In the genomic region with DNA sequence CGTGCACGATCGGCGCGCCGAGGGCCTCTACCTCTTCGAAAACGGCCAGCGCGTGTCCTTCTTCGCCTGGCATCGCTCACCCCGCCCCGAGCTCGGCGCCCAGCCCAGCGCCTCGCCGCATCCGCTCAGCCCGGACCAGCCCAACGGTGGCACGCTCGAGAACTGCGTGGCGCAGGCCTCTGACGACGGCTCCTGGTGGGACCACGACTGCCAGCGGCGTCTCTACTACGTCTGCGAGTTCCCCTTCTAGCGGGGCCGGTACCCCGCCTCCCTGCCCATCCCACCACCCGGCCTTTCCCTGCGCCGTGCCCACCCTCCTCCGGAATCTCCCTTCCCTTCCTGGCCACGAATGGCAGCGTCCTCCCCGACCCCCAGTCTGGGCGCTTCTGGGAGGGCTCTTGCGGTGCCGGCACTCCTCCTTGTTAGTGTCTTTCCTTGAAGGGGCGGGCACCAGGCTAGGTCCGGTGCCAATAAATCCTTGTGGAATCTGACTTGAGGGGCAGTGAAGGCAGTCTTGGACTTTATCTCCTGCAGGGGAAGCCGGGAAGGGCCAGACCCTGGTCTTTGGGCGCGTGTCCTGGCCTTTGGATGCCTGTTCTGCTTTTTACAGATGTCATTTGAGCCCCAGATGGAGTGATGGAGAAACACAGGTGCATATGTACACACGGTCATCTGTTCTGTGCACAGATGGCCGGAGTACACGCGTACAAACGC, we compare ENCODE assay signal across 8 cellular contexts. TPM values are rescaled to one million over a fixed set of nuclear protein-coding genes. Genes with fewer than 3 reads are reported as not detected.
DNase-seq lines count a peak whose midpoint lies in the region; ATAC-seq, FAIRE-seq and TF ChIP-seq lines count a peak whose summit lies in the region.

No MANE protein-coding gene starts in this region.

- no peaks in the 10 kb centered on the region for H3K9me1 ChIP-seq in keratinocyte (ENCODE audit: control insufficient read depth, extremely low read depth, insufficient read depth, low read length)

- TF ChIP-seq CTCF in CD8-positive, alpha-beta T cell (IDR thresholded peaks at IDR 0.05): no peak
- TF ChIP-seq CTCF in keratinocyte (optimal IDR thresholded peaks at IDR 0.05 in 1 of 3, IDR thresholded peaks at IDR 0.05 in 1 of 3, conservative IDR thresholded peaks at IDR 0.05 in 1 of 3; ENCODE audit: extremely low read depth in 1 of 3, insufficient read depth in 2 of 3, low read length in 3 of 3): no peak
- no peak for TF ChIP-seq CTCF in suprapubic skin (IDR thresholded peaks at IDR 0.05)

- no peaks in the 10 kb centered on the region for H3K9me3 Mint-ChIP-seq in CD8-positive, alpha-beta T cell
- no peaks in the 10 kb centered on the region for H3K9me3 Mint-ChIP-seq in activated naive CD8-positive, alpha-beta T cell treated with anti-CD3 and anti-CD28 coated beads, Interleukin-2, amount 50 U/mL, for 24 hours

- dilution Hi-C loops in keratinocyte (cut with MboI; ENCODE audit: extremely low pct_ligation_motif_present, low sequenced_read_pairs): no loop called here

- no peaks in the 10 kb centered on the region for H3K36me3 ChIP-seq in CD8-positive, alpha-beta T cell (ENCODE audit: insufficient read depth, low read length)
- no peaks in the 10 kb centered on the region for H3K36me3 ChIP-seq in keratinocyte (ENCODE audit: control insufficient read depth in 2 of 2, extremely low read depth in 1 of 2, insufficient read depth in 2 of 2, low read length in 2 of 2)
- no peaks in the 10 kb centered on the region for H3K36me3 ChIP-seq in suprapubic skin

- peaks cover 43% of the 10 kb centered on the region for H3K4me1 ChIP-seq in CD8-positive, alpha-beta T cell (ENCODE audit: insufficient read depth, low read length)
- H3K4me1 ChIP-seq in keratinocyte (ENCODE audit: control insufficient read depth, extremely low read depth, insufficient read depth, low read length): peaks cover 11% of the 10 kb centered on the region
- peaks cover 45% of the 10 kb centered on the region for H3K4me1 ChIP-seq in suprapubic skin

- peak overlapping the region; percentile 76 for H3K9ac ChIP-seq in keratinocyte (ENCODE audit: control insufficient read depth, extremely low read depth, insufficient read depth, low read length)

- H3K27ac Mint-ChIP-seq in CD8-positive, alpha-beta T cell: peak overlapping the region; percentile 85
- peak overlapping the region; percentile 81 for H3K27ac Mint-ChIP-seq in activated naive CD8-positive, alpha-beta T cell treated with anti-CD3 and anti-CD28 coated beads, Interleukin-2, amount 50 U/mL, for 24 hours

- no peaks in the 10 kb centered on the region for H3K9me3 ChIP-seq in CD8-positive, alpha-beta T cell (ENCODE audit: low read length)
- H3K9me3 ChIP-seq in keratinocyte (ENCODE audit: control insufficient read depth, low read depth, low read length) (no peaks in the 10 kb centered on the region), suprapubic skin (no peaks in the 10 kb centered on the region)

- no peak for TF ChIP-seq POLR2A in suprapubic skin (IDR thresholded peaks at IDR 0.05)

- DNase-seq in CD8-positive, alpha-beta T cell: no peak
- no peak for DNase-seq in activated naive CD8-positive, alpha-beta T cell treated with anti-CD3 and anti-CD28 coated beads, Interleukin-2, amount 50 U/mL, for 24 hours
- DNase-seq in keratinocyte (ENCODE audit: low read depth, low spot score) (no peak), suprapubic skin (ENCODE audit: low spot score in 2 of 2) (no peak), NCI-H1694 treated with DMSO at 0.1 percent for 48 hours (lab: John Stamatoyannopoulos, UW) (no peak), NCI-H524 treated with DMSO at 0.1 percent for 48 hours (lab: John Stamatoyannopoulos, UW) (no peak)
- DNase-seq in stimulated activated CD4-positive, alpha-beta T cell treated with anti-CD3 and anti-CD28 coated beads, Interleukin-12 subunit alpha, Interleukin-12 subunit beta, amount 100 ng/mL, for 4 hours: no peak

- H3K27ac ChIP-seq in CD8-positive, alpha-beta T cell (ENCODE audit: low read depth, low read length): peak overlapping the region; percentile 89
- peak overlapping the region; percentile 55 for H3K27ac ChIP-seq in keratinocyte (ENCODE audit: control insufficient read depth, insufficient read depth, low read length)
- peak overlapping the region; percentile 62 for H3K27ac ChIP-seq in suprapubic skin

- no peak for TF ChIP-seq EP300 in suprapubic skin (IDR thresholded peaks at IDR 0.05)

- H3K4me3 ChIP-seq in CD8-positive, alpha-beta T cell (ENCODE audit: low read depth, low read length): peak overlapping the region; percentile 81
- H3K4me3 ChIP-seq in keratinocyte (ENCODE audit: control insufficient read depth in 2 of 3, extremely low read depth in 1 of 3, insufficient read depth in 2 of 3, low read depth in 1 of 3, low read length in 3 of 3) (peak overlapping the region; percentile 69 to 84 (median 72)), suprapubic skin (peak overlapping the region; percentile 61)

- no peaks in the 10 kb centered on the region for H3K79me2 ChIP-seq in keratinocyte (ENCODE audit: control insufficient read depth, insufficient read depth, low read length)

- no peaks in the 10 kb centered on the region for H3K27me3 ChIP-seq in CD8-positive, alpha-beta T cell (ENCODE audit: insufficient read depth, low read length)
- H3K27me3 ChIP-seq in keratinocyte (ENCODE audit: control insufficient read depth, extremely low read depth, insufficient read depth, low read length) (peaks cover 7% of the 10 kb centered on the region), suprapubic skin (peaks cover 23% of the 10 kb centered on the region)

- 18% methylated on average over 22 of the region's 56 CpGs for WGBS in suprapubic skin

- H3K4me3 Mint-ChIP-seq in CD8-positive, alpha-beta T cell: peak overlapping the region; percentile 82
- peak overlapping the region; percentile 84 for H3K4me3 Mint-ChIP-seq in activated naive CD8-positive, alpha-beta T cell treated with anti-CD3 and anti-CD28 coated beads, Interleukin-2, amount 50 U/mL, for 24 hours

- H2AFZ ChIP-seq in keratinocyte (ENCODE audit: control insufficient read depth, low read length): peak overlapping the region; percentile 94

- peaks cover 29% of the 10 kb centered on the region for H3K27me3 Mint-ChIP-seq in CD8-positive, alpha-beta T cell (ENCODE audit: low read depth)
- H3K27me3 Mint-ChIP-seq in activated naive CD8-positive, alpha-beta T cell treated with anti-CD3 and anti-CD28 coated beads, Interleukin-2, amount 50 U/mL, for 24 hours: peaks cover 38% of the 10 kb centered on the region

- intact Hi-C loops in CD8-positive, alpha-beta T cell (cut with DNase I, micrococcal nuclease): loop anchor here (1.0 to 10.0 kb wide), 6 partner anchors 58 to 639 kb away; a partner anchor contains a TSS

- peak; percentile 48 for ATAC-seq in CD8-positive, alpha-beta T cell
- peak; percentile 21 for ATAC-seq in HG02885 (IDR thresholded peaks at IDR 0.05; ENCODE audit: poor library complexity, unreplicated experiment)
- peak; percentile 44 for ATAC-seq in activated naive CD8-positive, alpha-beta T cell treated with anti-CD3 and anti-CD28 coated beads, Interleukin-2, amount 50 U/mL, for 24 hours

- POLR2A ChIA-PET in CD8-positive, alpha-beta T cell (lab: Charles Lee): interaction anchor here (0.7 to 1.8 kb wide), 6 partner anchors 78 to 979 kb away, joined by 3 to 9 read pairs (median 4); a partner anchor contains a TSS

- H4K20me1 ChIP-seq in keratinocyte (ENCODE audit: control insufficient read depth, extremely low read depth, insufficient read depth, low read length): peaks cover 4% of the 10 kb centered on the region

- no peak for FAIRE-seq in keratinocyte (lab: Jason Lieb, UNC)

- peaks cover 2% of the 10 kb centered on the region for H3K36me3 Mint-ChIP-seq in CD8-positive, alpha-beta T cell
- peaks cover 8% of the 10 kb centered on the region for H3K36me3 Mint-ChIP-seq in activated naive CD8-positive, alpha-beta T cell treated with anti-CD3 and anti-CD28 coated beads, Interleukin-2, amount 50 U/mL, for 24 hours (ENCODE audit: low read depth)

- H3K4me2 ChIP-seq in keratinocyte (ENCODE audit: control insufficient read depth, extremely low read depth, insufficient read depth, low read depth, low read length): peak overlapping the region; percentile 88

- CTCF ChIA-PET in CD8-positive, alpha-beta T cell (lab: Charles Lee): interaction anchor here (0.6 to 2.6 kb wide), 9 partner anchors 20 to 1601 kb away, joined by 3 to 10 read pairs (median 4); a partner anchor contains a TSS

- H3K4me1 Mint-ChIP-seq in CD8-positive, alpha-beta T cell (ENCODE audit: low read depth): peaks cover 43% of the 10 kb centered on the region
- peaks cover 36% of the 10 kb centered on the region for H3K4me1 Mint-ChIP-seq in activated naive CD8-positive, alpha-beta T cell treated with anti-CD3 and anti-CD28 coated beads, Interleukin-2, amount 50 U/mL, for 24 hours

RNA-seq across cellular contexts. Expression of a gene that starts 2.2 kb away (rescaled TPM):
- total RNA-seq in CD8-positive, alpha-beta T cell: 1 to 10 TPM; 5.7 TPM
- polyA plus RNA-seq in keratinocyte: 0.56 to 1.2 TPM (median 0.67 TPM) in 3 replicates
- polyA plus RNA-seq in keratinocyte (2011; ENCODE audit: low read depth): 0.69 TPM
- 0.50 and 2.9 TPM in 2 replicates for polyA plus RNA-seq in keratinocyte (2011; cell fraction: cytosol; rRNA removed)
- polyA plus RNA-seq in keratinocyte (2011; cell fraction: nucleus; rRNA removed): 1.1 and 2.8 TPM in 2 replicates
- polyA plus RNA-seq in keratinocyte (2012; ENCODE audit: low replicate concordance): 2.0 and 3.2 TPM in 2 replicates
- polyA minus RNA-seq in keratinocyte: not detected in 3 replicates
- 2.3 TPM for polyA minus RNA-seq in keratinocyte (2011; cell fraction: cytosol; rRNA and poly(A)+ RNA removed)
- 0.62 and 0.95 TPM in 2 replicates for polyA minus RNA-seq in keratinocyte (2011; cell fraction: nucleus; rRNA and poly(A)+ RNA removed)
- 10 to 100 TPM in 1 of 4 donors, 1 to 10 TPM in 3; 5.8 to 14.1 (median 7.7) TPM for total RNA-seq in suprapubic skin

RNA-seq across cellular contexts. Expression of a gene that starts 5.8 kb away (rescaled TPM):
- total RNA-seq in CD8-positive, alpha-beta T cell: 1 to 10 TPM; 1.2 to 1.6 TPM
- polyA plus RNA-seq in keratinocyte: 0.10 to 0.82 TPM (median 0.51 TPM) in 3 replicates
- polyA plus RNA-seq in keratinocyte (2011; ENCODE audit: low read depth): 0.24 TPM
- polyA plus RNA-seq in keratinocyte (2011; cell fraction: cytosol; rRNA removed): 0.46 and 1.1 TPM in 2 replicates
- polyA plus RNA-seq in keratinocyte (2011; cell fraction: nucleus; rRNA removed): 0.98 and 1.4 TPM in 2 replicates
- polyA plus RNA-seq in keratinocyte (2012; ENCODE audit: low replicate concordance): 0.17 and 0.56 TPM in 2 replicates
- 0.20 to 0.66 TPM (median 0.29 TPM) in 3 replicates for polyA minus RNA-seq in keratinocyte
- 1.3 TPM for polyA minus RNA-seq in keratinocyte (2011; cell fraction: cytosol; rRNA and poly(A)+ RNA removed)
- 0.21 and 0.31 TPM in 2 replicates for polyA minus RNA-seq in keratinocyte (2011; cell fraction: nucleus; rRNA and poly(A)+ RNA removed)
- 1 to 10 TPM in 1 of 4 donors, under 1 TPM in 1, not detected in 2; 0.42 to 6.6 TPM for total RNA-seq in suprapubic skin

RNA-seq across cellular contexts. Expression of a gene that starts 44.9 kb away (rescaled TPM):
- total RNA-seq in CD8-positive, alpha-beta T cell: not detected
- not detected in 3 replicates for polyA plus RNA-seq in keratinocyte
- polyA plus RNA-seq in keratinocyte (2011; ENCODE audit: low read depth): not detected
- not detected in 2 replicates for polyA plus RNA-seq in keratinocyte (2011; cell fraction: cytosol; rRNA removed)
- not detected in 2 replicates for polyA plus RNA-seq in keratinocyte (2011; cell fraction: nucleus; rRNA removed)
- polyA plus RNA-seq in keratinocyte (2012; ENCODE audit: low replicate concordance): not detected in 2 replicates
- not detected in 3 replicates for polyA minus RNA-seq in keratinocyte
- polyA minus RNA-seq in keratinocyte (2011; cell fraction: cytosol; rRNA and poly(A)+ RNA removed): not detected
- not detected in 2 replicates for polyA minus RNA-seq in keratinocyte (2011; cell fraction: nucleus; rRNA and poly(A)+ RNA removed)
- not detected for total RNA-seq in suprapubic skin
